In genomic region chr12:131104464-131105350, GRCh38 we compare ENCODE assay signal across 7 cellular contexts.
DNase-seq lines count a peak whose midpoint lies in the region; ATAC-seq, FAIRE-seq and TF ChIP-seq lines count a peak whose summit lies in the region.

No MANE protein-coding gene starts in this region.

- no peak overlapping the region for H3K4me2 ChIP-seq in keratinocyte (ENCODE audit: control insufficient read depth, extremely low read depth, insufficient read depth, low read depth, low read length)

- H3K79me2 ChIP-seq in keratinocyte (ENCODE audit: control insufficient read depth, insufficient read depth, low read length): no peaks in the 10 kb centered on the region

- peak; percentile 65 for ATAC-seq in HG02763 (IDR thresholded peaks at IDR 0.05; ENCODE audit: unreplicated experiment)
- peak; percentile 96 for ATAC-seq in WTC11

- H3K9me3 ChIP-seq in breast epithelium: no peaks in the 10 kb centered on the region
- no peaks in the 10 kb centered on the region for H3K9me3 ChIP-seq in keratinocyte (ENCODE audit: control insufficient read depth, low read depth, low read length)

- FAIRE-seq in keratinocyte (lab: Jason Lieb, UNC): no peak

- no peaks in the 10 kb centered on the region for H3K36me3 Mint-ChIP-seq in WTC11

- no peaks in the 10 kb centered on the region for H3K4me1 ChIP-seq in breast epithelium
- H3K4me1 ChIP-seq in keratinocyte (ENCODE audit: control insufficient read depth, extremely low read depth, insufficient read depth, low read length): no peaks in the 10 kb centered on the region

- no peak overlapping the region for H3K27ac ChIP-seq in breast epithelium
- no peak overlapping the region for H3K27ac ChIP-seq in keratinocyte (ENCODE audit: control insufficient read depth, insufficient read depth, low read length)

- H3K4me3 Mint-ChIP-seq in WTC11: no peak overlapping the region

- CTCF ChIA-PET in WTC11 (lab: Charles Lee): interaction anchor here (0.6 to 5.6 kb wide), 45 partner anchors 10 to 726 kb away, joined by 3 to 98 read pairs (median 4); partner anchors contain the start of gene ADGRD1

- no peak for TF ChIP-seq POLR2A in breast epithelium (IDR thresholded peaks at IDR 0.05)

- H3K27me3 Mint-ChIP-seq in WTC11 (ENCODE audit: low read depth): no peaks in the 10 kb centered on the region; the same call in 1 of the 2 replicates

- no peak overlapping the region for H3K9ac ChIP-seq in keratinocyte (ENCODE audit: control insufficient read depth, extremely low read depth, insufficient read depth, low read length)

- TF ChIP-seq CTCF in GM13976 (IDR thresholded peaks at IDR 0.05; ENCODE audit: borderline replicate concordance, control extremely low read depth, extremely low read depth, insufficient read depth, missing control alignments): peak; percentile 95
- TF ChIP-seq CTCF in WTC11 (IDR thresholded peaks at IDR 0.05): peak; percentile 87
- TF ChIP-seq CTCF in breast epithelium (IDR thresholded peaks at IDR 0.05): peak; percentile 48 to 93 (median 77)
- peak; percentile 73 to 98 (median 87) for TF ChIP-seq CTCF in keratinocyte (optimal IDR thresholded peaks at IDR 0.05 in 1 of 3, IDR thresholded peaks at IDR 0.05 in 1 of 3, conservative IDR thresholded peaks at IDR 0.05 in 1 of 3; ENCODE audit: extremely low read depth in 1 of 3, insufficient read depth in 2 of 3, low read length in 3 of 3)

- H3K9me1 ChIP-seq in keratinocyte (ENCODE audit: control insufficient read depth, extremely low read depth, insufficient read depth, low read length): no peaks in the 10 kb centered on the region

- H3K9me3 Mint-ChIP-seq in WTC11: no peaks in the 10 kb centered on the region

- H3K4me1 Mint-ChIP-seq in WTC11: no peaks in the 10 kb centered on the region

- H3K4me3 ChIP-seq in breast epithelium (no peak overlapping the region), keratinocyte (ENCODE audit: control insufficient read depth in 2 of 3, extremely low read depth in 1 of 3, insufficient read depth in 2 of 3, low read depth in 1 of 3, low read length in 3 of 3) (no peak overlapping the region)

- intact Hi-C loops in breast epithelium (cut with DNase I; ENCODE audit: low total_unique reads): no loop called here

- in situ Hi-C loops in GM13976 (cut with MboI; ENCODE audit: low sequenced_read_pairs, unreplicated experiment): no loop called here

- H3K36me3 ChIP-seq in breast epithelium (no peaks in the 10 kb centered on the region), keratinocyte (ENCODE audit: control insufficient read depth in 2 of 2, extremely low read depth in 1 of 2, insufficient read depth in 2 of 2, low read length in 2 of 2) (no peaks in the 10 kb centered on the region)

- no peak overlapping the region for H3K27ac Mint-ChIP-seq in WTC11

- no peaks in the 10 kb centered on the region for H4K20me1 ChIP-seq in keratinocyte (ENCODE audit: control insufficient read depth, extremely low read depth, insufficient read depth, low read length)

- dilution Hi-C loops in keratinocyte (cut with MboI; ENCODE audit: extremely low pct_ligation_motif_present, low sequenced_read_pairs): no loop called here

- DNase-seq in GM13976 (ENCODE audit: low spot score): peak; percentile 90
- DNase-seq in NCI-H2029 treated with DMSO at 0.1 percent for 48 hours (lab: John Stamatoyannopoulos, UW): peak; percentile 53
- DNase-seq in WTC11 (ENCODE audit: low spot score): peak; percentile 94
- peak; percentile 48 to 85 for DNase-seq in breast epithelium (ENCODE audit: low spot score in 2 of 2)
- no peak for DNase-seq in keratinocyte (ENCODE audit: low read depth, low spot score)
- peak; percentile 90 to 93 for DNase-seq in stimulated activated CD4-positive, alpha-beta T cell treated with anti-CD3 and anti-CD28 coated beads, Interleukin-2, amount 100 ng/mL, for 24 hours

- H2AFZ ChIP-seq in keratinocyte (ENCODE audit: control insufficient read depth, low read length): no peak overlapping the region

- POLR2A ChIA-PET in WTC11 (lab: Charles Lee): no interaction called here

- H3K27me3 ChIP-seq in breast epithelium (peaks cover 0 to 7% of the 10 kb centered on the region in 2 donors), keratinocyte (ENCODE audit: control insufficient read depth, extremely low read depth, insufficient read depth, low read length) (no peaks in the 10 kb centered on the region)

TF ChIP-seq in WTC11, 78 proteins besides CTCF, POLR2A, EP300 and RAD21:
- TF ChIP-seq ZBTB21 (CRISPR knock-in tag; IDR thresholded peaks at IDR 0.05; ENCODE audit: borderline replicate concordance) (0 out of 2 replicates have a peak, but pooled peaks have one; percentile 23), FOXP4 (CRISPR knock-in tag; IDR thresholded peaks at IDR 0.05) (0 out of 2 replicates have a peak, but pooled peaks have one; percentile 18), NR1H2 (CRISPR knock-in tag; IDR thresholded peaks at IDR 0.05) (no peak), CREB1 (CRISPR knock-in tag; IDR thresholded peaks at IDR 0.05) (no peak), MAX (CRISPR knock-in tag; IDR thresholded peaks at IDR 0.05) (peak; percentile 63), ZNF263 (CRISPR knock-in tag; IDR thresholded peaks at IDR 0.05; ENCODE audit: low read depth) (no peak), PREB (CRISPR knock-in tag; IDR thresholded peaks at IDR 0.05; ENCODE audit: borderline replicate concordance) (no peak), FOXK1 (CRISPR knock-in tag; IDR thresholded peaks at IDR 0.05) (0 out of 2 replicates have a peak, but pooled peaks have one; percentile 21)
